ENCODE assay signal across 28 cellular contexts in genomic region chr17:77028900-77029299, GRCh38.
"Had no signal": no experiment of that assay in that cellular context is flagged by ENCODE, and none has a peak within 500 bp of the region (broad histone marks: within the 10 kb centered on the region; RNA-seq: fewer than 3 reads in every experiment).

No MANE protein-coding gene starts in this region.

- DNase-seq: colonic mucosa; cortex of kidney; dermis blood vessel endothelial cell; dorsolateral prefrontal cortex; effector CD4-positive, alpha-beta T cell; effector CD8-positive, alpha-beta T cell; effector memory CD4-positive, alpha-beta T cell; effector memory CD8-positive, alpha-beta T cell; endodermal cell; erythroblast; esophagus squamous epithelium; foreskin fibroblast; foreskin keratinocyte; foreskin melanocyte; gastrocnemius medialis; glutamatergic neuron; head of caudate nucleus; heart left ventricle; heart right ventricle had no signal

- FAIRE-seq: endometrium, endothelial cell of umbilical vein, frontal cortex had no signal

- H3K36me3 ChIP-seq: colonic mucosa, esophagus muscularis mucosa, esophagus squamous epithelium, gastrocnemius medialis, gastroesophageal sphincter, heart left ventricle, heart right ventricle had no signal

- H3K27ac ChIP-seq: colonic mucosa, coronary artery, dorsolateral prefrontal cortex, epithelial cell of prostate, esophagus muscularis mucosa, esophagus squamous epithelium, foreskin keratinocyte, gastrocnemius medialis, gastroesophageal sphincter, heart left ventricle, heart right ventricle, hepatocyte had no signal

- H3K9me3 ChIP-seq: colonic mucosa had no signal

- H3K4me2 ChIP-seq: hepatocyte had no signal

- H3K27me3 ChIP-seq: colonic mucosa, dorsolateral prefrontal cortex, hepatocyte had no signal

- H3K4me1 ChIP-seq: colonic mucosa, esophagus muscularis mucosa, esophagus squamous epithelium, foreskin keratinocyte, gastrocnemius medialis, gastroesophageal sphincter, heart left ventricle, heart right ventricle had no signal

- ATAC-seq: effector memory CD8-positive, alpha-beta T cell; esophagus mucosa; foreskin keratinocyte; gastrocnemius medialis; gastroesophageal sphincter; heart left ventricle; heart right ventricle had no signal

- H3K79me2 ChIP-seq: hepatocyte had no signal

- H2AFZ ChIP-seq: hepatocyte had no signal

- H3K4me3 ChIP-seq: colonic mucosa, coronary artery, dorsolateral prefrontal cortex, esophagus muscularis mucosa, esophagus squamous epithelium, gastrocnemius medialis, gastroesophageal sphincter, heart left ventricle, heart right ventricle, hepatocyte had no signal
